Comparison of ENCODE assay signal across 18 cellular contexts in the genomic region with DNA sequence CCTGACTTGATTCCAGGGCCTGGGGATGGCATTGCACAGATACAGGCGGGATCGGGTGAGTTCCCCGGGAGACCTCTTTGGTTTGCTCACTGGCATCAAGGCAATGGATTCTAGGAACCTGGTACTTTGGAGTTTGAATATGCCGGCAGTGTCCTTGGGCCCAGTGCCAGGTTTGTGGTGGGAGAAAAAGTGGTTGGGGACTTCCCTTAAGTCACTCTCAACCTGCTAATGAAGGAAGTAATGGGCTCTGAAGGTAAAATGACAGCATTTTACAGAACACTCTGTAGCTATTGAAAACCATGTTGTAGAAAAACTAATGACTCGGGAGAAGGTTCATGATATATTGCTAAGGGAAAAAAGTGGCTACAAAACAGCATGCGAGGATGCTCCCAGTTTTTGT.
DNase-seq lines count a peak whose midpoint lies in the region; ATAC-seq and TF ChIP-seq lines count a peak whose summit lies in the region.
"Had no signal": no experiment of that assay in that cellular context is flagged by ENCODE, and none has a peak within 500 bp of the region (broad histone marks: within the 10 kb centered on the region; RNA-seq: fewer than 3 reads in every experiment).

No MANE protein-coding gene starts in this region.

- H3K4me3 Mint-ChIP-seq in activated naive CD8-positive, alpha-beta T cell treated with anti-CD3 and anti-CD28 coated beads for 36 hours: no peak overlapping the region
- H3K4me3 Mint-ChIP-seq: CD8-positive, alpha-beta memory T cell; IgD-negative memory B cell had no signal

- H3K4me3 ChIP-seq in GM12865 (ENCODE audit: low read depth, low read length): no peak overlapping the region

- ATAC-seq in stimulated activated naive CD8-positive, alpha-beta T cell treated with anti-CD3 and anti-CD28 coated beads, Interleukin-15, Interleukin-2, amounts not matched to agents 100 U/mL and 50 U/mL, for 24 hours: no peak
- ATAC-seq: HCT116 had no signal

- no peaks in the 10 kb centered on the region for H3K36me3 Mint-ChIP-seq in activated naive CD8-positive, alpha-beta T cell treated with anti-CD3 and anti-CD28 coated beads for 36 hours
- H3K36me3 Mint-ChIP-seq: CD8-positive, alpha-beta memory T cell; IgD-negative memory B cell had no signal

- TF ChIP-seq CTCF in GM12865 (IDR thresholded peaks at IDR 0.05; ENCODE audit: insufficient read depth, low read depth, low read length, missing control alignments): no peak

- no peaks in the 10 kb centered on the region for H3K9me3 Mint-ChIP-seq in activated naive CD8-positive, alpha-beta T cell treated with anti-CD3 and anti-CD28 coated beads for 36 hours

- H3K27ac Mint-ChIP-seq in activated naive CD8-positive, alpha-beta T cell treated with anti-CD3 and anti-CD28 coated beads for 36 hours: no peak overlapping the region
- H3K27ac Mint-ChIP-seq: CD8-positive, alpha-beta memory T cell had no signal

- H3K4me1 Mint-ChIP-seq in activated naive CD8-positive, alpha-beta T cell treated with anti-CD3 and anti-CD28 coated beads for 36 hours: peaks cover 7% of the 10 kb centered on the region
- H3K4me1 Mint-ChIP-seq: CD8-positive, alpha-beta memory T cell; IgD-negative memory B cell had no signal

- peaks cover 17% of the 10 kb centered on the region for H3K27me3 Mint-ChIP-seq in activated naive CD8-positive, alpha-beta T cell treated with anti-CD3 and anti-CD28 coated beads for 36 hours

- peak; percentile 22 for DNase-seq in activated CD4-positive, alpha-beta T cell treated with anti-CD3 and anti-CD28 coated beads for 48 hours
- DNase-seq in activated CD4-positive, alpha-beta T cell treated with anti-CD3 and anti-CD28 coated beads for 1 hour: no peak
- DNase-seq in GM12865 (ENCODE audit: low read depth) (peak; percentile 7), GDM1 (lab: John Stamatoyannopoulos, UW) (no peak), NOMO-1 (lab: John Stamatoyannopoulos, UW; ENCODE audit: unreplicated experiment in 2 of 2) (no peak)
- peak; percentile 12 for DNase-seq in activated naive CD8-positive, alpha-beta T cell treated with anti-CD3 and anti-CD28 coated beads for 36 hours
- peak; percentile 18 for DNase-seq in stimulated activated naive CD8-positive, alpha-beta T cell treated with anti-CD3 and anti-CD28 coated beads, Interleukin-15, Interleukin-2, amounts not matched to agents 100 U/mL and 50 U/mL, for 24 hours
- DNase-seq: AML-193; CD8-positive, alpha-beta memory T cell; GOT3; Karpas-422; NCI-H1694; NCI-H2081; NCI-H2171 treated with DMSO at 0.1 percent for 48 hours; NCI-H524 treated with DMSO at 0.1 percent for 48 hours; Right ventricle myocardium superior had no signal

Comparison
In these comparisons a context has a peak if more than half of its experiments do, and no peak if none do; other contexts are left out.
1. DNase-seq: peak in activated CD4-positive, alpha-beta T cell treated with anti-CD3 and anti-CD28 coated beads for 48 hours (single experiment), GM12865 (single experiment), activated naive CD8-positive, alpha-beta T cell treated with anti-CD3 and anti-CD28 coated beads for 36 hours (single experiment) and stimulated activated naive CD8-positive, alpha-beta T cell treated with anti-CD3 and anti-CD28 coated beads, Interleukin-15, Interleukin-2, amounts not matched to agents 100 U/mL and 50 U/mL, for 24 hours (single experiment); none in activated CD4-positive, alpha-beta T cell treated with anti-CD3 and anti-CD28 coated beads for 1 hour (single experiment), GDM1 (single experiment) and NOMO-1 (0 of 2).